ENCODE assay signal across 1 cellular context in the genomic region with DNA sequence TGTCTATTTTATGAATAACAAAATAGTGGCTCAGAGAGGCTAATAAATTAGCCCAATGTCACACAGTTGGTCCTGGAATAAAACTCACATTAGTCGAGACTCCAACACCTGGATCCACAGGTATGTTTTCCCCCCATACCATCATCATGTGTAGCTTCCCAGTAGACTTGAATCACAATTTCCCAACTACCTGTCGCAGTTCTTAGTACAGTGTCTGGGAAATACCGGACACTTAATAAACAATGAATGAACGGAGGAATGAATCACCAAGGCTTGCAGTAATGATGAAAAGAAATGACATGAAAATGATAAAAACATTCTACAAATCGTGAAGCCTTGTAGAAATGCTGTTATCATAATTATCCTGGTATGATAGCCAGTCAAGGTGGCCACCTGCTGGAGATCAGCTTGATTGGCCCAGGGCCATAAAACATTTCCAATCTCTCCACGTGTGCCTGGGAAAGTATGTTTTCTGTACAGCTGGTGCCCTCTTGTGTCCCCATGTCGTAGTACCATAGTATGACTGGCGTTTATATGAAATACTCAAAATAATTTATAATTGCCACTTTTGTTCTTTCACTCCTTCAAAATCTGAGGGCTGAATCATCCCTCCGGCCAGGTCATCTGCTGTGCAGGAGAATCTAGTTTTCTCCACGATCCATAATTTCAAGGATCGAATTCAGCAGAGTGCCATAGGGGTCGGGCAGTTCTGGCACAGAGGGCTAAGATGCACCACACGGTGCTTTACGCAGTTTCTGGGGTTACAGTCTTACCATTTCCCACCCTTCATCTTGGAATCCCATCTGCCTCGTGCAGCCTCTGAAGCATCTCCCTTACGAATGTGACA.
TF ChIP-seq lines count a peak whose summit lies in the region.

No MANE protein-coding gene starts in this region.

TF ChIP-seq in HepG2, 621 proteins besides CTCF, POLR2A, EP300 and RAD21 (continued from another document):
- TF ChIP-seq, protein P1, sequence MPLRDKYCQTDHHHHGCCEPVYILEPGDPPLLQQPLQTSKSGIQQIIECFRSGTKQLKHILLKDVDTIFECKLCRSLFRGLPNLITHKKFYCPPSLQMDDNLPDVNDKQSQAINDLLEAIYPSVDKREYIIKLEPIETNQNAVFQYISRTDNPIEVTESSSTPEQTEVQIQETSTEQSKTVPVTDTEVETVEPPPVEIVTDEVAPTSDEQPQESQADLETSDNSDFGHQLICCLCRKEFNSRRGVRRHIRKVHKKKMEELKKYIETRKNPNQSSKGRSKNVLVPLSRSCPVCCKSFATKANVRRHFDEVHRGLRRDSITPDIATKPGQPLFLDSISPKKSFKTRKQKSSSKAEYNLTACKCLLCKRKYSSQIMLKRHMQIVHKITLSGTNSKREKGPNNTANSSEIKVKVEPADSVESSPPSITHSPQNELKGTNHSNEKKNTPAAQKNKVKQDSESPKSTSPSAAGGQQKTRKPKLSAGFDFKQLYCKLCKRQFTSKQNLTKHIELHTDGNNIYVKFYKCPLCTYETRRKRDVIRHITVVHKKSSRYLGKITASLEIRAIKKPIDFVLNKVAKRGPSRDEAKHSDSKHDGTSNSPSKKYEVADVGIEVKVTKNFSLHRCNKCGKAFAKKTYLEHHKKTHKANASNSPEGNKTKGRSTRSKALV (CRISPR knock-in tag; IDR thresholded peaks at IDR 0.05), result no peak
TF ChIP-seq in HepG2: peak in this region for 10.
